8 cellular contexts compared by ENCODE assay signal in the genomic region with DNA sequence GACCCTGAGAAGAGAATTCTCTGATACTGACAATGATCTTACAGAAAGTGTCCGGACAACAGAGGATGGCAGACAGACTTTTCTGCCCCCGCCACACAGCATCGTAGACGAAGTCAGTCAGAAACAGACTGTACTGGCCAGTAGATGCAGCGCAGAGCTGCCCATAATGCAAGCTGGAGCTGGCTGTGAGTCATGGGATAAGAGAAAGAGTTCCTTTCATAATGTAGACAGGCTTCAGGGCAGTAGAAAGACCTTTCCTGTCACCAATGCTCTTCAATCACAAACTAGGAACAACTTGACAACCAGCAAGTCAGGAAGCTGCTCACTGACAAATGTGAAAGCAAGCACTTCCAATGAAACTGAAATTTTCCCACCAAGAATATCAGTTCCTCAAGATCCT. TPM values are rescaled to one million over a fixed set of nuclear protein-coding genes. Genes with fewer than 3 reads are reported as not detected.
"Had no signal": no experiment of that assay in that cellular context is flagged by ENCODE, and none has a peak within 500 bp of the region (broad histone marks: within the 10 kb centered on the region; RNA-seq: fewer than 3 reads in every experiment).

No MANE protein-coding gene starts in this region.

- ATAC-seq: GM23338, K562 had no signal

- H3K27ac ChIP-seq: HL-60 had no signal

- H3K4me3 ChIP-seq: GM23338, K562 had no signal

- DNase-seq: H9, HCEC 1CT, IMR-90, KG1 had no signal

RNA-seq across cellular contexts. Expression of a gene that starts 5.1 kb away (rescaled TPM):
- total RNA-seq: GM23338, H1, H9, IMR-90, K562 had no signal
- polyA plus RNA-seq: GM23338, H1, IMR-90, K562 had no signal

RNA-seq across cellular contexts. Expression of a gene that starts 50.4 kb away (rescaled TPM):
- total RNA-seq: GM23338, H1, H9, IMR-90, K562 had no signal
- polyA plus RNA-seq: GM23338, H1, IMR-90, K562 had no signal
